In the genomic region with DNA sequence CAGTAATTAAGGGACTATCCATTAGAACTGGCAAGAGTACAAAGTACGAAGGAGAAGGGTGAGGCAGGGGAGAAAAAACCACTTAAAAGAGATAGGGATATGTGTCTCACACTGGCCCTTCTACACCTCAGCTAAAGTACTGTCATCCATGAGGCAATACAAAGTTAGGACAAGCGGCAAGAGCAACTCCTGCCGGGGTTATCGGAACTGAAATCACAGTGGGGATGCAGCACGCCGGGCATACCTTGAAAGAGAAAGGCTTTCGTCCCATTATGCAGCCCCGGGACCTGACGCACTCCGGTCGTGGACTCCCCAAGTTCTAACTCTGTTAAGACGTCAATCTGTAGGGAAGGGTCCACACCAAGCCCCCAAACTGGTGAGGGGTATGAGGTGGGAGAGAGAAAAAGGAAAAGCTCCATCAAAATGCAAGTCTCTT, we compare ENCODE assay signal across 8 cellular contexts. TPM values are rescaled to one million over a fixed set of nuclear protein-coding genes. Genes with fewer than 3 reads are reported as not detected.
DNase-seq lines count a peak whose midpoint lies in the region; ATAC-seq, FAIRE-seq and TF ChIP-seq lines count a peak whose summit lies in the region.

No MANE protein-coding gene starts in this region.

- no peak for ATAC-seq in naive B cell (ENCODE audit: low read depth in 2 of 2)

- peaks cover 19 to 22% (median 20%) of the 10 kb centered on the region in 3 donors for H3K4me1 Mint-ChIP-seq in naive B cell

- H3K9me3 Mint-ChIP-seq in naive B cell, result peaks cover 7 to 21% (median 12%) of the 10 kb centered on the region in 7 donors

- DNase-seq in GM13977 (ENCODE audit: low spot score) (peak; percentile 30), OCI-M1 (lab: John Stamatoyannopoulos, UW) (peak; percentile 11), naive B cell (no peak), DMS79 treated with DMSO at 0.1 percent for 48 hours (lab: John Stamatoyannopoulos, UW) (no peak), OCI-M2 (lab: John Stamatoyannopoulos, UW; ENCODE audit: unreplicated experiment) (no peak), NCI-H2029 treated with DMSO at 0.1 percent for 48 hours (lab: John Stamatoyannopoulos, UW) (no peak), GM19239 (ENCODE audit: insufficient read length, low spot score) (no peak)
- peak; percentile 19 for DNase-seq in central memory CD4-positive, alpha-beta T cell

- peaks cover 28 to 68% (median 60%) of the 10 kb centered on the region in 3 donors for H3K27me3 Mint-ChIP-seq in naive B cell

- peak overlapping the region; percentile 60 to 92 (median 83) for H3K4me3 Mint-ChIP-seq in naive B cell

- in situ Hi-C loops in GM13977 (cut with MboI; ENCODE audit: low pct_unique_long_range_greater_than_20kb, low sequenced_read_pairs, unreplicated experiment), result no loop called here

- FAIRE-seq in GM19239 (lab: Jason Lieb, UNC), result no peak

- no peak overlapping the region for H3K27ac Mint-ChIP-seq in naive B cell

- peaks cover 0 to 10% of the 10 kb centered on the region in 2 donors for H3K36me3 Mint-ChIP-seq in naive B cell

- TF ChIP-seq CTCF in GM13977 (IDR thresholded peaks at IDR 0.05; ENCODE audit: extremely low read depth, insufficient read depth, missing control alignments), result no peak

RNA-seq across cellular contexts. Expression of gene NELL2, which starts 1.1 kb away (rescaled TPM):
- polyA plus RNA-seq in naive B cell (ENCODE audit: low read depth in 6 of 6), result under 1 TPM; 0.23 to 0.86 (median 0.43) TPM

Comparison
In these comparisons a context has a peak if more than half of its experiments do, and no peak if none do; other contexts are left out.
1. DNase-seq: peak in GM13977 (single experiment), OCI-M1 (single experiment) and central memory CD4-positive, alpha-beta T cell (single experiment); none in naive B cell (single experiment), DMS79 treated with DMSO at 0.1 percent for 48 hours (single experiment), OCI-M2 (single experiment), NCI-H2029 treated with DMSO at 0.1 percent for 48 hours (single experiment) and GM19239 (single experiment).